18 cellular contexts compared by ENCODE assay signal in the genomic region with DNA sequence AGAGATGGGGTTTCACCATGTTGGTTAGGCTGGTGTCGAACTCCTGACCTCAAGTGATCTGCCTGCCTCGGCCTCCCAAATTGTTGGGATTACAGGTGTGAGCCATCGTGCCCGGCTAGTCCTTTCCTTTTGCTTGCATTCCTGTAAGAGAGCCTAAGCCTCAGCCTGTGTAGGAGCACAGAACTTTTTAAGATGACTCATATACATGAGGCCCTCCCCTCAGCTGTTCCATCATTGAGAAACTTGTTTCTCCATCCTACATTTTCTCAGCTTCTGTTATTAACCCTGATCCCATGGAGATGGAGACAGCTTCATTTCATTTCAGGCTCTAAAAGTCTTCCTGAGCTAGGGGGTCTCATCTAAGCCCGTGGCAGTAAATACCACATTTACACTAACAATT.
DNase-seq lines count a peak whose midpoint lies in the region; FAIRE-seq and TF ChIP-seq lines count a peak whose summit lies in the region.
"Had no signal": no experiment of that assay in that cellular context is flagged by ENCODE, and none has a peak within 500 bp of the region (broad histone marks: within the 10 kb centered on the region; RNA-seq: fewer than 3 reads in every experiment).

No MANE protein-coding gene starts in this region.

- H3K27me3 Mint-ChIP-seq in activated naive CD8-positive, alpha-beta T cell treated with anti-CD3 and anti-CD28 coated beads for 36 hours: no peaks in the 10 kb centered on the region
- H3K27me3 Mint-ChIP-seq in activated CD4-positive, alpha-beta T cell treated with anti-CD3 and anti-CD28 coated beads, Interleukin-2, amount 10 ng/mL, durations not matched to agents 7 days and 5 days: no peaks in the 10 kb centered on the region

- H3K9me3 ChIP-seq in GM23248 (ENCODE audit: low read depth) (no peaks in the 10 kb centered on the region), stomach (no peaks in the 10 kb centered on the region)
- H3K9me3 ChIP-seq: BLaER1 had no signal

- no peak overlapping the region for H3K4me3 ChIP-seq in GM23248
- H3K4me3 ChIP-seq in bronchial epithelial cell (ENCODE audit: low read depth, low read length): no peak overlapping the region
- H3K4me3 ChIP-seq in stomach: no peak overlapping the region
- H3K4me3 ChIP-seq: BLaER1, GM12878 had no signal

- H3K36me3 ChIP-seq in GM23248 (ENCODE audit: low read depth) (peaks cover 9% of the 10 kb centered on the region; the same call in 1 of the 2 replicates), bronchial epithelial cell (ENCODE audit: control insufficient read depth, insufficient read depth, low read length) (no peaks in the 10 kb centered on the region), stomach (no peaks in the 10 kb centered on the region)
- H3K36me3 ChIP-seq: BLaER1 had no signal

- no peak overlapping the region for H3K9ac ChIP-seq in GM23248
- H3K9ac ChIP-seq: BLaER1 had no signal

- no peaks in the 10 kb centered on the region for H3K9me2 ChIP-seq in GM23248 (ENCODE audit: insufficient read depth)

- no peaks in the 10 kb centered on the region for H3K36me3 Mint-ChIP-seq in activated naive CD8-positive, alpha-beta T cell treated with anti-CD3 and anti-CD28 coated beads for 36 hours
- H3K36me3 Mint-ChIP-seq in activated CD4-positive, alpha-beta T cell treated with anti-CD3 and anti-CD28 coated beads, Interleukin-2, amount 10 ng/mL, durations not matched to agents 7 days and 5 days (ENCODE audit: low read depth): no peaks in the 10 kb centered on the region
- H3K36me3 Mint-ChIP-seq: CD8-positive, alpha-beta T cell had no signal

- no peak overlapping the region for H3K4me3 Mint-ChIP-seq in activated naive CD8-positive, alpha-beta T cell treated with anti-CD3 and anti-CD28 coated beads for 36 hours
- no peak overlapping the region for H3K4me3 Mint-ChIP-seq in activated CD4-positive, alpha-beta T cell treated with anti-CD3 and anti-CD28 coated beads, Interleukin-2, amount 10 ng/mL, durations not matched to agents 7 days and 5 days
- H3K4me3 Mint-ChIP-seq: CD8-positive, alpha-beta T cell had no signal

- DNase-seq in GM23248 (peak; percentile 43), bronchial epithelial cell (ENCODE audit: low read depth) (peak; percentile 27), fibroblast of peridontal ligament (ENCODE audit: extremely low read depth) (peak; percentile 30), renal cortical epithelial cell (ENCODE audit: low read depth) (peak; percentile 9), cerebellum (ENCODE audit: low spot score) (no peak), stomach (no peak)
- no peak for DNase-seq in activated naive CD8-positive, alpha-beta T cell treated with anti-CD3 and anti-CD28 coated beads for 36 hours
- no peak for DNase-seq in activated CD4-positive, alpha-beta T cell treated with anti-CD3 and anti-CD28 coated beads, Interleukin-2, amount 10 ng/mL, durations not matched to agents 7 days and 5 days
- DNase-seq: CD8-positive, alpha-beta T cell; GOT3; MV-4-11; NCI-H1417; NCI-H1930; NCI-H446 treated with DMSO at 0.1 percent for 48 hours; RPMI8226 had no signal

- in situ Hi-C loops in GM23248 (cut with MboI): no loop called here

- WGBS in GM23248 (ENCODE audit: low coverage in 1 of 2, low lambda C conversion rate in 2 of 2, missing lambda C conversion rate in 2 of 2), 2 experiments: 88 to 91% methylated on average over 5 of the region's 5 CpGs
- WGBS in stomach, 5 donors: 80 to 91% (median 86%) methylated on average over 5 of the region's 5 CpGs

- TF ChIP-seq CTCF in bronchial epithelial cell (IDR thresholded peaks at IDR 0.05; ENCODE audit: insufficient read depth, low read length, severe bottlenecking): no peak
- no peak for TF ChIP-seq CTCF in stomach (IDR thresholded peaks at IDR 0.05)

- no peak overlapping the region for H2AFZ ChIP-seq in GM23248

- FAIRE-seq in bronchial epithelial cell (lab: Jason Lieb, UNC): no peak
- FAIRE-seq: G401.6, GM12878 had no signal

- H3K9me3 Mint-ChIP-seq in activated naive CD8-positive, alpha-beta T cell treated with anti-CD3 and anti-CD28 coated beads for 36 hours: no peaks in the 10 kb centered on the region
- no peaks in the 10 kb centered on the region for H3K9me3 Mint-ChIP-seq in activated CD4-positive, alpha-beta T cell treated with anti-CD3 and anti-CD28 coated beads, Interleukin-2, amount 10 ng/mL, durations not matched to agents 7 days and 5 days
- H3K9me3 Mint-ChIP-seq: CD8-positive, alpha-beta T cell had no signal

- no peak overlapping the region for H3K27ac Mint-ChIP-seq in activated naive CD8-positive, alpha-beta T cell treated with anti-CD3 and anti-CD28 coated beads for 36 hours
- H3K27ac Mint-ChIP-seq in activated CD4-positive, alpha-beta T cell treated with anti-CD3 and anti-CD28 coated beads, Interleukin-2, amount 10 ng/mL, durations not matched to agents 7 days and 5 days: no peak overlapping the region
- H3K27ac Mint-ChIP-seq: CD8-positive, alpha-beta T cell had no signal

- CTCF ChIA-PET in activated CD4-positive, alpha-beta T cell treated with anti-CD3 and anti-CD28 coated beads, Interleukin-2, amount 10 ng/mL, durations not matched to agents 7 days and 5 days (lab: Charles Lee): no interaction called here

- POLR2A ChIA-PET in activated CD4-positive, alpha-beta T cell treated with anti-CD3 and anti-CD28 coated beads, Interleukin-2, amount 10 ng/mL, durations not matched to agents 7 days and 5 days (lab: Charles Lee): no interaction called here

- TF ChIP-seq POLR2A in stomach (IDR thresholded peaks at IDR 0.05): no peak

- no peak for TF ChIP-seq EP300 in stomach (IDR thresholded peaks at IDR 0.05)

- peaks cover 55% of the 10 kb centered on the region for H3F3A ChIP-seq in GM23248 (ENCODE audit: insufficient read depth)

- intact Hi-C loops in stomach (cut with DNase I; ENCODE audit: low total_unique reads): no loop called here

- H3K27me3 ChIP-seq in GM23248 (replicated peaks; ENCODE audit: insufficient read depth) (no peaks in the 10 kb centered on the region), bronchial epithelial cell (ENCODE audit: control insufficient read depth, insufficient read depth, low read length) (no peaks in the 10 kb centered on the region), stomach (no peaks in the 10 kb centered on the region)
- H3K27me3 ChIP-seq: BLaER1 had no signal

- H3K4me1 Mint-ChIP-seq in activated naive CD8-positive, alpha-beta T cell treated with anti-CD3 and anti-CD28 coated beads for 36 hours: no peaks in the 10 kb centered on the region
- no peaks in the 10 kb centered on the region for H3K4me1 Mint-ChIP-seq in activated CD4-positive, alpha-beta T cell treated with anti-CD3 and anti-CD28 coated beads, Interleukin-2, amount 10 ng/mL, durations not matched to agents 7 days and 5 days

- H3K4me2 ChIP-seq in GM23248 (ENCODE audit: unreplicated experiment): no peak overlapping the region
- H3K4me2 ChIP-seq: BLaER1 had no signal

- H3K27ac ChIP-seq in GM23248 (no peak overlapping the region), stomach (no peak overlapping the region)
- H3K27ac ChIP-seq: BLaER1 had no signal

- H4K20me1 ChIP-seq in GM23248 (ENCODE audit: insufficient read depth): no peaks in the 10 kb centered on the region
- H4K20me1 ChIP-seq: BLaER1 had no signal

- no peaks in the 10 kb centered on the region for H3K4me1 ChIP-seq in GM23248 (ENCODE audit: insufficient read depth)
- no peaks in the 10 kb centered on the region for H3K4me1 ChIP-seq in stomach
- H3K4me1 ChIP-seq: BLaER1 had no signal

- H3K79me2 ChIP-seq in GM23248 (ENCODE audit: insufficient read depth): no peaks in the 10 kb centered on the region

Comparison
In these comparisons a context has a peak if more than half of its experiments do, and no peak if none do; other contexts are left out.
1. DNase-seq: peak in GM23248 (single experiment), bronchial epithelial cell (single experiment), fibroblast of peridontal ligament (single experiment) and renal cortical epithelial cell (single experiment); none in cerebellum (single experiment), activated naive CD8-positive, alpha-beta T cell treated with anti-CD3 and anti-CD28 coated beads for 36 hours (single experiment), stomach (single experiment) and activated CD4-positive, alpha-beta T cell treated with anti-CD3 and anti-CD28 coated beads, Interleukin-2, amount 10 ng/mL, durations not matched to agents 7 days and 5 days (single experiment).